ENCODE assay signal across 28 cellular contexts in genomic region chr11:10722307-10722706, GRCh38. TPM values are rescaled to one million over a fixed set of nuclear protein-coding genes. Genes with fewer than 3 reads are reported as not detected.
"Had no signal": no experiment of that assay in that cellular context is flagged by ENCODE, and none has a peak within 500 bp of the region (broad histone marks: within the 10 kb centered on the region; RNA-seq: fewer than 3 reads in every experiment).

No MANE protein-coding gene starts in this region.

- H3K27me3 ChIP-seq: body of pancreas, colonic mucosa, gastrocnemius medialis, right lobe of liver, testis, transverse colon had no signal

- H3K9me3 ChIP-seq: body of pancreas, colonic mucosa, gastrocnemius medialis, neutrophil, right lobe of liver, testis, transverse colon had no signal

- H3K27ac ChIP-seq: body of pancreas, colonic mucosa, gastrocnemius medialis, left ventricle myocardium inferior, neutrophil, right lobe of liver, testis, transverse colon had no signal

- DNase-seq: activated CD4-positive, alpha-beta T cell treated with anti-CD3 and anti-CD28 coated beads for 36 hours; activated CD4-positive, CD25-positive, alpha-beta regulatory T cell; activated CD8-positive, alpha-beta memory T cell treated with anti-CD3 and anti-CD28 coated beads, Interleukin-2, amount 10 ng/mL, durations not matched to agents 7 days and 5 days; activated CD8-positive, alpha-beta T cell treated with anti-CD3 and anti-CD28 coated beads, Interleukin-2, amount 10 ng/mL, durations not matched to agents 7 days and 5 days; activated naive CD4-positive, alpha-beta T cell; activated T-cell treated with anti-CD3 and anti-CD28 coated beads, Interleukin-2, amount 50 U/mL, for 48 hours; anterior cingulate cortex; body of pancreas; cerebellar nuclear complex; colonic mucosa; effector memory CD4-positive, alpha-beta T cell; erythroblast; gastrocnemius medialis; glutamatergic neuron; islet precursor cell; left ventricle myocardium inferior; mammary epithelial cell; naive B cell; nephron progenitor cell; right lobe of liver; stimulated activated CD4-positive, alpha-beta T cell treated with anti-CD3 and anti-CD28 coated beads, Interleukin-12 subunit alpha, Interleukin-12 subunit beta, amount 100 ng/mL, for 4 hours; stimulated activated CD4-positive, alpha-beta T cell treated with anti-CD3 and anti-CD28 coated beads, Interleukin-4, amount 100 ng/mL, for 1 hour; stimulated activated naive CD8-positive, alpha-beta T cell treated with anti-CD3 and anti-CD28 coated beads, Interleukin-15, Interleukin-2, amounts not matched to agents 100 U/mL and 50 U/mL, for 24 hours; T-helper 9 cell; testis; transverse colon had no signal

- ATAC-seq: activated CD4-positive, alpha-beta T cell treated with anti-CD3 and anti-CD28 coated beads for 36 hours; activated CD8-positive, alpha-beta memory T cell treated with anti-CD3 and anti-CD28 coated beads, Interleukin-2, amount 10 ng/mL, durations not matched to agents 7 days and 5 days; activated CD8-positive, alpha-beta T cell treated with anti-CD3 and anti-CD28 coated beads, Interleukin-2, amount 10 ng/mL, durations not matched to agents 7 days and 5 days; body of pancreas; gastrocnemius medialis; stimulated activated naive CD8-positive, alpha-beta T cell treated with anti-CD3 and anti-CD28 coated beads, Interleukin-15, Interleukin-2, amounts not matched to agents 100 U/mL and 50 U/mL, for 24 hours had no signal

- H3K4me3 ChIP-seq: body of pancreas, colonic mucosa, gastrocnemius medialis, left ventricle myocardium inferior, right lobe of liver, testis, transverse colon had no signal

- H3K36me3 ChIP-seq: colonic mucosa, gastrocnemius medialis, left ventricle myocardium inferior, neutrophil, right lobe of liver, transverse colon had no signal

- H3K4me1 ChIP-seq: body of pancreas, colonic mucosa, gastrocnemius medialis, left ventricle myocardium inferior, right lobe of liver, testis had no signal

RNA-seq across cellular contexts. Expression of gene IRAG1, which starts 28.8 kb away (rescaled TPM):
- total RNA-seq: activated CD4-positive, alpha-beta T cell treated with anti-CD3 and anti-CD28 coated beads for 36 hours; activated CD8-positive, alpha-beta memory T cell treated with anti-CD3 and anti-CD28 coated beads, Interleukin-2, amount 10 ng/mL, durations not matched to agents 7 days and 5 days; activated CD8-positive, alpha-beta T cell treated with anti-CD3 and anti-CD28 coated beads, Interleukin-2, amount 10 ng/mL, durations not matched to agents 7 days and 5 days; activated T-helper 2 cell treated with anti-CD3 and anti-CD28 coated beads, Interferon-gamma antibody, Interleukin-2, Interleukin-4, amounts not matched to agents 10 μg/mL and 5 μg/mL and 100 μg/mL, durations not matched to agents 14 hours and 24 hours and 36 hours had no signal
